In genomic region chr6:33313105-33313708, GRCh38 we compare ENCODE assay signal across 1 cellular context.
A peak's percentile ranks its signal among the peaks of the same experiment; 100 is the strongest.
TF ChIP-seq lines count a peak whose summit lies in the region.

No MANE protein-coding gene starts in this region.

TF ChIP-seq in HepG2, 621 proteins besides CTCF, POLR2A, EP300 and RAD21 (continued from another document and continues in another):
- TF ChIP-seq ZMYM3 (CRISPR knock-in tag; IDR thresholded peaks at IDR 0.05): peak; percentile 17; the same call in 1 of the 2 replicates
- TF ChIP-seq ISL2 (CRISPR knock-in tag; IDR thresholded peaks at IDR 0.05): no peak
- TF ChIP-seq ZNF496 (CRISPR knock-in tag; IDR thresholded peaks at IDR 0.05; ENCODE audit: insufficient replicate concordance): no peak
- peak; percentile 69 for TF ChIP-seq RFX3 (CRISPR knock-in tag; IDR thresholded peaks at IDR 0.05)
- TF ChIP-seq ZNF12 (CRISPR knock-in tag; IDR thresholded peaks at IDR 0.05): 0 out of 2 replicates have a peak, but pooled peaks have one; percentile 4
- no peak for TF ChIP-seq THAP9 (CRISPR knock-in tag; IDR thresholded peaks at IDR 0.05; ENCODE audit: borderline replicate concordance)
- no peak; the same call in 1 of the 2 replicates for TF ChIP-seq ZNF276 (CRISPR knock-in tag; IDR thresholded peaks at IDR 0.05; ENCODE audit: low read depth)
- TF ChIP-seq ZKSCAN5 (CRISPR knock-in tag; IDR thresholded peaks at IDR 0.05): 0 out of 2 replicates have a peak, but pooled peaks have one; percentile 15
- no peak for TF ChIP-seq ZNF251 (CRISPR knock-in tag; IDR thresholded peaks at IDR 0.05)
- no peak for TF ChIP-seq ZNF414 (CRISPR knock-in tag; IDR thresholded peaks at IDR 0.05)
- TF ChIP-seq ZMAT3 (CRISPR knock-in tag; conservative IDR thresholded peaks at IDR 0.05): 0 out of 2 replicates have a peak, but pooled peaks have one; percentile 10
- TF ChIP-seq MIER2 (CRISPR knock-in tag; IDR thresholded peaks at IDR 0.05): no peak
- TF ChIP-seq HOXA7 (CRISPR knock-in tag; IDR thresholded peaks at IDR 0.05): no peak
- no peak for TF ChIP-seq NFE2 (CRISPR knock-in tag; IDR thresholded peaks at IDR 0.05)
- TF ChIP-seq ZBTB39 (CRISPR knock-in tag; IDR thresholded peaks at IDR 0.05): no peak
- TF ChIP-seq ZNF18 (CRISPR knock-in tag; IDR thresholded peaks at IDR 0.05; ENCODE audit: insufficient replicate concordance): peak; percentile 18
- TF ChIP-seq KDM5A (IDR thresholded peaks at IDR 0.05; ENCODE audit: borderline replicate concordance, low read length): peak; percentile 69; the same call in 1 of the 2 replicates
- TF ChIP-seq HMGA1 (CRISPR knock-in tag; conservative IDR thresholded peaks at IDR 0.05): no peak
- TF ChIP-seq ZBTB42 (CRISPR knock-in tag; IDR thresholded peaks at IDR 0.05): no peak
- TF ChIP-seq ZNF816 (CRISPR knock-in tag; IDR thresholded peaks at IDR 0.05; ENCODE audit: borderline replicate concordance): 0 out of 2 replicates have a peak, but pooled peaks have one; percentile 0
- no peak for TF ChIP-seq THAP7 (CRISPR knock-in tag; IDR thresholded peaks at IDR 0.05)
- peak; percentile 63; the same call in 1 of the 2 replicates for TF ChIP-seq SNAPC2 (CRISPR knock-in tag; IDR thresholded peaks at IDR 0.05)
- TF ChIP-seq MXD3 (CRISPR knock-in tag; IDR thresholded peaks at IDR 0.05): peak; percentile 64; the same call in 1 of the 2 replicates
- no peak; the same call in 1 of the 2 replicates for TF ChIP-seq SP4 (CRISPR knock-in tag; IDR thresholded peaks at IDR 0.05)
- TF ChIP-seq ZSCAN22 (CRISPR knock-in tag; IDR thresholded peaks at IDR 0.05): no peak
- no peak for TF ChIP-seq HMG20A (CRISPR knock-in tag; IDR thresholded peaks at IDR 0.05; ENCODE audit: borderline replicate concordance)
- TF ChIP-seq FLYWCH1 (CRISPR knock-in tag; IDR thresholded peaks at IDR 0.05): peak; percentile 81; the same call in 1 of the 2 replicates
- TF ChIP-seq ZNF768 (CRISPR knock-in tag; IDR thresholded peaks at IDR 0.05): no peak
- no peak for TF ChIP-seq HOMEZ (CRISPR knock-in tag; IDR thresholded peaks at IDR 0.05; ENCODE audit: low read depth)
- TF ChIP-seq BRD4 (CRISPR knock-in tag; IDR thresholded peaks at IDR 0.05): no peak
- no peak for TF ChIP-seq GPN1 (CRISPR knock-in tag; IDR thresholded peaks at IDR 0.05; ENCODE audit: borderline replicate concordance)
- no peak; the same call in 1 of the 2 replicates for TF ChIP-seq ZNF605 (CRISPR knock-in tag; IDR thresholded peaks at IDR 0.05)
- TF ChIP-seq HIC2 (CRISPR knock-in tag; IDR thresholded peaks at IDR 0.05; ENCODE audit: low read depth): 0 out of 2 replicates have a peak, but pooled peaks have one; percentile 4
- peak; percentile 77 for TF ChIP-seq ZNF891 (CRISPR knock-in tag; IDR thresholded peaks at IDR 0.05)
- TF ChIP-seq ZNF44 (CRISPR knock-in tag; IDR thresholded peaks at IDR 0.05): peak; percentile 21; the same call in 1 of the 2 replicates
- no peak for TF ChIP-seq MLXIP (CRISPR knock-in tag; IDR thresholded peaks at IDR 0.05; ENCODE audit: borderline replicate concordance)
- TF ChIP-seq FOXM1 (CRISPR knock-in tag; IDR thresholded peaks at IDR 0.05): no peak
- TF ChIP-seq ZNF547 (CRISPR knock-in tag; IDR thresholded peaks at IDR 0.05): 0 out of 2 replicates have a peak, but pooled peaks have one; percentile 71
- peak; percentile 62 for TF ChIP-seq RFX1 (IDR thresholded peaks at IDR 0.05)
- no peak for TF ChIP-seq CHCHD3 (CRISPR knock-in tag; IDR thresholded peaks at IDR 0.05)
- 0 out of 2 replicates have a peak, but pooled peaks have one; percentile 42 for TF ChIP-seq ZNF569 (CRISPR knock-in tag; IDR thresholded peaks at IDR 0.05; ENCODE audit: borderline replicate concordance)
- no peak for TF ChIP-seq MBNL3 (CRISPR knock-in tag; conservative IDR thresholded peaks at IDR 0.05)
- peak; percentile 18 for TF ChIP-seq ZNF883 (CRISPR knock-in tag; IDR thresholded peaks at IDR 0.05; ENCODE audit: not compliant biosample characterization)
- TF ChIP-seq SIN3A (IDR thresholded peaks at IDR 0.05; ENCODE audit: borderline replicate concordance, low read depth, low read length): peak; percentile 52; the same call in 1 of the 2 replicates
- TF ChIP-seq IRF9 (CRISPR knock-in tag; IDR thresholded peaks at IDR 0.05; ENCODE audit: borderline replicate concordance): peak; percentile 25; the same call in 1 of the 2 replicates
- no peak for TF ChIP-seq KDM2A (CRISPR knock-in tag; IDR thresholded peaks at IDR 0.05; ENCODE audit: borderline replicate concordance, low read depth)
